18 cellular contexts compared by ENCODE assay signal in genomic region chr18:34025172-34025801, GRCh38.
"Had no signal": no experiment of that assay in that cellular context is flagged by ENCODE, and none has a peak within 500 bp of the region (broad histone marks: within the 10 kb centered on the region; RNA-seq: fewer than 3 reads in every experiment).

No MANE protein-coding gene starts in this region.

- DNase-seq: KBM-7, NCI-H1092, NCI-H1105 treated with DMSO at 0.1 percent for 48 hours, NCI-H1417 treated with DMSO at 0.1 percent for 48 hours, NCI-H187, NCI-H2029, NCI-H2081 treated with DMSO at 0.1 percent for 48 hours, NCI-H2171, NCI-H226, NCI-H446, NCI-H510A, NCI-H524 treated with DMSO at 0.1 percent for 48 hours, NCI-H774, Right ventricle myocardium superior, RPMI8226, SIG-M5 had no signal

- H3K9me3 ChIP-seq: SJSA1 had no signal

- H3K4me1 ChIP-seq: SJSA1 had no signal

- H3K27ac ChIP-seq: SJSA1, SK-N-MC had no signal

- H3K36me3 ChIP-seq: SJSA1 had no signal

- H3K4me3 ChIP-seq: SJSA1, SK-N-MC had no signal
